Comparison of ENCODE assay signal across 24 cellular contexts in the genomic region with DNA sequence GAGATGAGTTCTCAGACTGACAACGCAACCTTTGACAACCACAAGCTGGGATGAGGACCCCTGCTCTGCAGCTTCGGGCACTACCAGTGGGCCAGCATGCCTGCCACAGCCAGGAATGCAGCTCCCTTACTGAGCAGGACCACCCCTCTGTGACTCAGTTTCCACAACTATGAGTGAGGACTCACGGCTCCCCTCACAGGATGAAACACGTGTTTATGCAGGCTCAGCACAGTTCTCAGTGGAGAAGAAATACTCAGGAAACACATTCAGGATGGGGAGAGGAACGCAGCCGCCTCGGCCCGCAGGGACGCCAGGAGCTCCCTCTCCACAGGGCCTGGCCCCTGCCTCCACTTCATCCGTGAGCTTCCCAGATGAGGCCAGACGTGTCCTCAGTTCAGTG.
"Had no signal": no experiment of that assay in that cellular context is flagged by ENCODE, and none has a peak within 500 bp of the region (broad histone marks: within the 10 kb centered on the region; RNA-seq: fewer than 3 reads in every experiment).

No MANE protein-coding gene starts in this region.

- H3K9me3 ChIP-seq: heart left ventricle, psoas muscle, spleen, testis, tibial nerve, upper lobe of right lung had no signal

- H3K9me3 Mint-ChIP-seq: naive B cell; nephron; stimulated activated naive B cell treated with anti-CD40 and anti-IgM and Interleukin-4, amounts not matched to agents 10 μg/mL and 1 μg/mL and 100 μg/mL, for 72 hours; stimulated activated naive CD8-positive, alpha-beta T cell treated with anti-CD3 and anti-CD28 coated beads, Interleukin-15, amount 100 ng/mL, for 72 hours had no signal

- ATAC-seq: esophagus mucosa; heart left ventricle; left cardiac atrium; left ventricle myocardium superior; psoas muscle; sciatic nerve; stimulated activated naive B cell treated with anti-CD40 and anti-IgM and Interleukin-4, amounts not matched to agents 10 μg/mL and 1 μg/mL and 100 μg/mL, for 72 hours; stimulated activated naive CD8-positive, alpha-beta T cell treated with anti-CD3 and anti-CD28 coated beads, Interleukin-15, amount 100 ng/mL, for 72 hours; upper lobe of right lung had no signal

- DNase-seq: cortex of kidney; dorsolateral prefrontal cortex; effector CD8-positive, alpha-beta T cell; hippocampal formation; left cardiac atrium; left ventricle myocardium superior; mesendoderm; naive B cell; retina; spleen; stimulated activated CD4-positive, alpha-beta T cell treated with anti-CD3 and anti-CD28 coated beads, Interleukin-15, amount 100 ng/mL, for 24 hours; stimulated activated CD4-positive, alpha-beta T cell treated with anti-CD3 and anti-CD28 coated beads, Interleukin-1b, Interleukin-23, amount 100 ng/mL, for 48 hours; stimulated activated CD4-positive, alpha-beta T cell treated with anti-CD3 and anti-CD28 coated beads, Interleukin-4, amount 100 ng/mL, for 24 hours; stimulated activated naive B cell treated with anti-CD40 and anti-IgM and Interleukin-4, amounts not matched to agents 10 μg/mL and 1 μg/mL and 100 μg/mL, for 72 hours; stimulated activated naive CD8-positive, alpha-beta T cell treated with anti-CD3 and anti-CD28 coated beads, Interleukin-15, amount 100 ng/mL, for 72 hours; testis; upper lobe of right lung had no signal

- H3K4me3 ChIP-seq: dorsolateral prefrontal cortex, heart left ventricle, lung, psoas muscle, spleen, testis, tibial nerve, upper lobe of right lung had no signal

- H3K27ac Mint-ChIP-seq: naive B cell; nephron; stimulated activated naive B cell treated with anti-CD40 and anti-IgM and Interleukin-4, amounts not matched to agents 10 μg/mL and 1 μg/mL and 100 μg/mL, for 72 hours had no signal

- H3K27me3 ChIP-seq: dorsolateral prefrontal cortex, heart left ventricle, spleen, testis, tibial nerve, upper lobe of right lung had no signal

- H3K27me3 Mint-ChIP-seq: naive B cell; stimulated activated naive B cell treated with anti-CD40 and anti-IgM and Interleukin-4, amounts not matched to agents 10 μg/mL and 1 μg/mL and 100 μg/mL, for 72 hours; stimulated activated naive CD8-positive, alpha-beta T cell treated with anti-CD3 and anti-CD28 coated beads, Interleukin-15, amount 100 ng/mL, for 72 hours had no signal

- H3K36me3 Mint-ChIP-seq: naive B cell had no signal

- H3K4me1 Mint-ChIP-seq: naive B cell, nephron had no signal

- H3K27ac ChIP-seq: dorsolateral prefrontal cortex, heart left ventricle, psoas muscle, spleen, testis, tibial nerve, upper lobe of right lung had no signal

- H3K4me3 Mint-ChIP-seq: naive B cell; nephron; stimulated activated naive B cell treated with anti-CD40 and anti-IgM and Interleukin-4, amounts not matched to agents 10 μg/mL and 1 μg/mL and 100 μg/mL, for 72 hours; stimulated activated naive CD8-positive, alpha-beta T cell treated with anti-CD3 and anti-CD28 coated beads, Interleukin-15, amount 100 ng/mL, for 72 hours had no signal

- H3K4me1 ChIP-seq: heart left ventricle, psoas muscle, testis, tibial nerve, upper lobe of right lung had no signal
